Comparison of ENCODE assay signal across 13 cellular contexts in genomic region chr3:59408047-59408624, GRCh38.
DNase-seq lines count a peak whose midpoint lies in the region; ATAC-seq and TF ChIP-seq lines count a peak whose summit lies in the region.
"Had no signal": no experiment of that assay in that cellular context is flagged by ENCODE, and none has a peak within 500 bp of the region (broad histone marks: within the 10 kb centered on the region; RNA-seq: fewer than 3 reads in every experiment).

No MANE protein-coding gene starts in this region.

- H3K9me3 Mint-ChIP-seq in nephron = no peaks in the 10 kb centered on the region
- H3K9me3 Mint-ChIP-seq in activated T-helper 17 cell treated with anti-CD3 and anti-CD28 coated beads, Interleukin-2, amount 50 U/mL, for 72 hours = no peaks in the 10 kb centered on the region
- H3K9me3 Mint-ChIP-seq: CD8-positive, alpha-beta memory T cell; dendritic cell treated with granulocyte-macrophage colony-stimulating factor and Interleukin-4, amounts not matched to agents 40 ng/mL and 50 ng/mL, for 4 days had no signal

- H3K36me3 Mint-ChIP-seq in nephron (ENCODE audit: low read depth) = no peaks in the 10 kb centered on the region
- H3K36me3 Mint-ChIP-seq in activated T-helper 17 cell treated with anti-CD3 and anti-CD28 coated beads, Interleukin-2, amount 50 U/mL, for 72 hours (ENCODE audit: low read depth) = no peaks in the 10 kb centered on the region

- TF ChIP-seq CTCF in nephron (IDR thresholded peaks at IDR 0.05; ENCODE audit: unreplicated experiment in 3 of 3) (no peak), GM10266 (IDR thresholded peaks at IDR 0.05; ENCODE audit: control insufficient read depth, insufficient read depth, low read depth, missing control alignments) (no peak)

- peaks cover 18% of the 10 kb centered on the region for H3K4me1 Mint-ChIP-seq in nephron
- peaks cover 7% of the 10 kb centered on the region for H3K4me1 Mint-ChIP-seq in activated T-helper 17 cell treated with anti-CD3 and anti-CD28 coated beads, Interleukin-2, amount 50 U/mL, for 72 hours

- DNase-seq in GM10266 (ENCODE audit: extremely low spot score) = no peak
- no peak for DNase-seq in activated CD8-positive, alpha-beta memory T cell treated with anti-CD3 and anti-CD28 coated beads for 24 hours
- DNase-seq: CD8-positive, alpha-beta memory T cell; NCI-H1417 treated with DMSO at 0.1 percent for 48 hours; NCI-H774; Right ventricle myocardium superior had no signal

- H3K27me3 Mint-ChIP-seq in nephron (ENCODE audit: low read depth) = no peaks in the 10 kb centered on the region
- H3K27me3 Mint-ChIP-seq in activated T-helper 17 cell treated with anti-CD3 and anti-CD28 coated beads, Interleukin-2, amount 50 U/mL, for 72 hours = no peaks in the 10 kb centered on the region
- H3K27me3 Mint-ChIP-seq: CD8-positive, alpha-beta memory T cell; dendritic cell treated with granulocyte-macrophage colony-stimulating factor and Interleukin-4, amounts not matched to agents 40 ng/mL and 50 ng/mL, for 4 days had no signal

- no peak overlapping the region for H3K4me3 Mint-ChIP-seq in nephron
- H3K4me3 Mint-ChIP-seq in activated T-helper 17 cell treated with anti-CD3 and anti-CD28 coated beads, Interleukin-2, amount 50 U/mL, for 72 hours = no peak overlapping the region
- H3K4me3 Mint-ChIP-seq: CD8-positive, alpha-beta memory T cell; dendritic cell treated with granulocyte-macrophage colony-stimulating factor and Interleukin-4, amounts not matched to agents 40 ng/mL and 50 ng/mL, for 4 days had no signal

- ATAC-seq in GM19043 (IDR thresholded peaks at IDR 0.05; ENCODE audit: low read depth, unreplicated experiment) = peak; percentile 51
- ATAC-seq in HG02571 (IDR thresholded peaks at IDR 0.05; ENCODE audit: unreplicated experiment) = peak; percentile 55
- ATAC-seq in HG03439 (IDR thresholded peaks at IDR 0.05; ENCODE audit: unreplicated experiment) = peak; percentile 51
- no peak for ATAC-seq in activated T-helper 17 cell treated with anti-CD3 and anti-CD28 coated beads, Interleukin-2, amount 50 U/mL, for 72 hours (replicated peaks)
- ATAC-seq: sciatic nerve had no signal

- peak overlapping the region; percentile 41 to 92 (median 88) for H3K27ac Mint-ChIP-seq in nephron
- no peak overlapping the region for H3K27ac Mint-ChIP-seq in activated T-helper 17 cell treated with anti-CD3 and anti-CD28 coated beads, Interleukin-2, amount 50 U/mL, for 72 hours
- H3K27ac Mint-ChIP-seq: dendritic cell treated with granulocyte-macrophage colony-stimulating factor and Interleukin-4, amounts not matched to agents 40 ng/mL and 50 ng/mL, for 4 days had no signal
